In genomic region chr14:36661506-36662257, GRCh38 we compare ENCODE assay signal across 8 cellular contexts. TPM values are rescaled to one million over a fixed set of nuclear protein-coding genes. Genes with fewer than 3 reads are reported as not detected.
DNase-seq lines count a peak whose midpoint lies in the region; ATAC-seq and TF ChIP-seq lines count a peak whose summit lies in the region.

TSS of gene PAX9 (plus strand) at chr14:36661860. CDS start at chr14:36662090, 230 bp downstream.

- no peaks in the 10 kb centered on the region for H3K4me1 ChIP-seq in KMS-11 (ENCODE audit: low read depth, poor library complexity, severe bottlenecking)
- peaks cover 0 to 50% (median 0%) of the 10 kb centered on the region in 4 donors for H3K4me1 ChIP-seq in Peyer's patch
- peaks cover 15 to 48% of the 10 kb centered on the region in 2 donors for H3K4me1 ChIP-seq in left lung
- peaks cover 57 to 83% (median 75%) of the 10 kb centered on the region in 4 donors for H3K4me1 ChIP-seq in stomach

- WGBS in stomach, 5 donors, result 3 to 6% (median 4%) methylated on average over 38 to 44 of the region's 44 CpGs

- no peak for TF ChIP-seq CTCF in KMS-11 (conservative IDR thresholded peaks at IDR 0.05; ENCODE audit: low read depth, low read length)
- TF ChIP-seq CTCF in Peyer's patch (IDR thresholded peaks at IDR 0.05), result no peak
- no peak for TF ChIP-seq CTCF in left lung (IDR thresholded peaks at IDR 0.05)
- TF ChIP-seq CTCF in stomach (IDR thresholded peaks at IDR 0.05), result no peak

- TF ChIP-seq POLR2A in Peyer's patch (IDR thresholded peaks at IDR 0.05) (no peak), stomach (IDR thresholded peaks at IDR 0.05) (no peak)

- ATAC-seq in GM21390 (IDR thresholded peaks at IDR 0.05; ENCODE audit: unreplicated experiment) (peak; percentile 77), left lung (peak; percentile 97)

- TF ChIP-seq EP300 in stomach (IDR thresholded peaks at IDR 0.05), result no peak

- no peaks in the 10 kb centered on the region for H3K79me2 ChIP-seq in KMS-11 (ENCODE audit: insufficient read depth, low read depth)

- DNase-seq in DMS 273 treated with DMSO at 0.1 percent for 48 hours (lab: John Stamatoyannopoulos, UW) (peak; percentile 78), Peyer's patch (peak in 2 of 3 donors; percentile 80 to 86), cerebellum (ENCODE audit: low spot score) (peak; percentile 31), left lung (peak; percentile 79 to 83), stomach (peak; percentile 78), MV-4-11 (lab: John Stamatoyannopoulos, UW) (no peak)

- H3K27me3 ChIP-seq in KMS-11 (ENCODE audit: insufficient read depth, low read depth), result no peaks in the 10 kb centered on the region
- peaks cover 3 to 85% of the 10 kb centered on the region in 2 donors for H3K27me3 ChIP-seq in Peyer's patch
- peaks cover 100% of the 10 kb centered on the region in 2 donors for H3K27me3 ChIP-seq in left lung
- H3K27me3 ChIP-seq in stomach, result peaks cover 71 to 100% (median 100%) of the 10 kb centered on the region in 3 donors

- H3K4me3 ChIP-seq in KMS-11 (IDR thresholded peaks at IDR 0.05; ENCODE audit: insufficient read depth, low read depth, low read length), result no peak within 1 kb of the TSS
- H3K4me3 ChIP-seq in Peyer's patch, result peak within 1 kb of the TSS in 3 of 4 donors; percentile 5 to 43 (median 18)
- H3K4me3 ChIP-seq in left lung, result peak within 1 kb of the TSS; percentile 9 to 25
- H3K4me3 ChIP-seq in stomach, result peak within 1 kb of the TSS; percentile 33 to 52 (median 42)

- H3K27ac ChIP-seq in KMS-11 (no peak within 1 kb of the TSS), Peyer's patch (no peak within 1 kb of the TSS), left lung (no peak within 1 kb of the TSS), stomach (no peak within 1 kb of the TSS)

- H2AFZ ChIP-seq in KMS-11 (ENCODE audit: low read depth), result peak within 1 kb of the TSS; percentile 44; the same call in 1 of the 2 replicates

- no peaks in the 10 kb centered on the region for H3K36me3 ChIP-seq in KMS-11 (ENCODE audit: insufficient read depth)
- no peaks in the 10 kb centered on the region for H3K36me3 ChIP-seq in Peyer's patch
- H3K36me3 ChIP-seq in left lung, result no peaks in the 10 kb centered on the region
- H3K36me3 ChIP-seq in stomach, result no peaks in the 10 kb centered on the region

- no peak within 1 kb of the TSS for H3K4me2 ChIP-seq in KMS-11

- intact Hi-C loops in left lung (cut with DNase I), result no loop called here
- intact Hi-C loops in stomach (cut with DNase I; ENCODE audit: low total_unique reads), result no loop called here

- no peaks in the 10 kb centered on the region for H3K9me3 ChIP-seq in Peyer's patch
- H3K9me3 ChIP-seq in left lung, result no peaks in the 10 kb centered on the region
- peaks cover 0 to 31% (median 0%) of the 10 kb centered on the region in 4 donors for H3K9me3 ChIP-seq in stomach

- no peaks in the 10 kb centered on the region for H4K20me1 ChIP-seq in KMS-11 (ENCODE audit: insufficient read depth)

- H3K9ac ChIP-seq in KMS-11, result no peak within 1 kb of the TSS

RNA-seq across cellular contexts. Expression of gene PAX9, which starts in this region (rescaled TPM):
- total RNA-seq in Peyer's patch (not detected), cerebellum (not detected), left lung (1 to 10 TPM in 1 of 2 donors, under 1 TPM in 1; 0.35 to 1.4 TPM), stomach (under 1 TPM in 1 of 5 donors, not detected in 4; 0.37 TPM)
- polyA plus RNA-seq in stomach, result 10 to 100 TPM in 1 of 3 donors, not detected in 2; 17.0 TPM

Comparison
In these comparisons a context has a peak if more than half of its experiments do, and no peak if none do; other contexts are left out.
1. Peak in DNase-seq and H3K4me3 ChIP-seq in Peyer's patch; RNA of the gene not detected or under 1 TPM.
2. Peak in DNase-seq in cerebellum; RNA of the gene not detected or under 1 TPM.